20 cellular contexts compared by ENCODE assay signal in the genomic region with DNA sequence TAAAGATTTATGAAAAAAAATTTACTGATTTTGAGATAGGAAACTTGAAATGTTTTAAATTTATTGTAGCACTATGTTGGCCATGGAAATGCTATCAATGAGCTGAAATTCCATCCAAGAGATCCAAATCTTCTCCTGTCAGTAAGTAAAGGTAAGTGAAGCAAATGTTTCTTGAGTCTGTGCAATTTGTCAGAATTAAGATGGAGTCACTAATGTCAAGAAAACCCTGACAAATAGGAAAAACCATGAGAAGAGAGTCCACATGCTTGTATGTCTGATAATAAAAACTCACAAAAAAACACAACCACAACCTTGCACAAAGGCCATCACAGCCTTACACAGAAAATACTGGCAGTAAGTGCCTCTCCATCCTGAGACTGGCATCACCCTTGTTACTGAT.
"Had no signal": no experiment of that assay in that cellular context is flagged by ENCODE, and none has a peak within 500 bp of the region (broad histone marks: within the 10 kb centered on the region; RNA-seq: fewer than 3 reads in every experiment).

No MANE protein-coding gene starts in this region.

- H3K4me2 ChIP-seq: smooth muscle cell had no signal

- H3K9me3 Mint-ChIP-seq: activated CD4-positive, alpha-beta T cell treated with anti-CD3 and anti-CD28 coated beads, Interleukin-2, amount 10 ng/mL, durations not matched to agents 24 days and 14 days; activated naive CD4-positive, alpha-beta T cell treated with anti-CD3 and anti-CD28 coated beads, Interleukin-2, amount 50 U/mL, for 24 hours; natural killer cell treated with Interleukin-12 subunit alpha and Interleukin-12 subunit beta and Interleukin-15 and Interleukin-18, amount 100 ng/mL, for 72 hours had no signal

- H3K27me3 Mint-ChIP-seq: activated CD4-positive, alpha-beta T cell treated with anti-CD3 and anti-CD28 coated beads, Interleukin-2, amount 10 ng/mL, durations not matched to agents 24 days and 14 days; activated naive CD4-positive, alpha-beta T cell treated with anti-CD3 and anti-CD28 coated beads, Interleukin-2, amount 50 U/mL, for 24 hours; natural killer cell treated with Interleukin-12 subunit alpha and Interleukin-12 subunit beta and Interleukin-15 and Interleukin-18, amount 100 ng/mL, for 72 hours had no signal

- H3K4me1 ChIP-seq: gastroesophageal sphincter, heart left ventricle, tibial artery had no signal

- H3K4me3 ChIP-seq: esophagus muscularis mucosa, gastroesophageal sphincter, heart left ventricle, lung, smooth muscle cell, tibial artery had no signal

- H3K27ac Mint-ChIP-seq: activated naive CD4-positive, alpha-beta T cell treated with anti-CD3 and anti-CD28 coated beads, Interleukin-2, amount 50 U/mL, for 24 hours had no signal

- ATAC-seq: gastroesophageal sphincter; heart left ventricle; left lobe of liver; natural killer cell treated with Interleukin-12 subunit alpha and Interleukin-12 subunit beta and Interleukin-15 and Interleukin-18, amount 100 ng/mL, for 72 hours; sciatic nerve had no signal

- H3K4me3 Mint-ChIP-seq: activated CD4-positive, alpha-beta T cell treated with anti-CD3 and anti-CD28 coated beads, Interleukin-2, amount 10 ng/mL, durations not matched to agents 24 days and 14 days; activated naive CD4-positive, alpha-beta T cell treated with anti-CD3 and anti-CD28 coated beads, Interleukin-2, amount 50 U/mL, for 24 hours; natural killer cell treated with Interleukin-12 subunit alpha and Interleukin-12 subunit beta and Interleukin-15 and Interleukin-18, amount 100 ng/mL, for 72 hours had no signal

- H3K27ac ChIP-seq: esophagus muscularis mucosa, gastroesophageal sphincter, heart left ventricle, tibial artery had no signal

- DNase-seq: activated CD4-positive, alpha-beta T cell treated with anti-CD3 and anti-CD28 coated beads, Interleukin-2, amount 10 ng/mL, durations not matched to agents 24 days and 14 days; activated CD4-positive, CD25-positive, alpha-beta regulatory T cell; activated CD8-positive, alpha-beta memory T cell treated with anti-CD3 and anti-CD28 coated beads for 24 hours; dermis blood vessel endothelial cell; effector memory CD4-positive, alpha-beta T cell; heart left ventricle; kidney; stimulated activated CD4-positive, alpha-beta T cell treated with anti-CD3 and anti-CD28 coated beads, Interleukin-4, amount 100 ng/mL, for 1 hour; substantia nigra; T-helper 1 cell; T1000; tibial artery had no signal

- H3K9me3 ChIP-seq: esophagus muscularis mucosa, gastroesophageal sphincter, heart left ventricle, tibial artery had no signal

- H3K27me3 ChIP-seq: esophagus muscularis mucosa, gastroesophageal sphincter, heart left ventricle, tibial artery had no signal
